ENCODE assay signal across 19 cellular contexts in the genomic region with DNA sequence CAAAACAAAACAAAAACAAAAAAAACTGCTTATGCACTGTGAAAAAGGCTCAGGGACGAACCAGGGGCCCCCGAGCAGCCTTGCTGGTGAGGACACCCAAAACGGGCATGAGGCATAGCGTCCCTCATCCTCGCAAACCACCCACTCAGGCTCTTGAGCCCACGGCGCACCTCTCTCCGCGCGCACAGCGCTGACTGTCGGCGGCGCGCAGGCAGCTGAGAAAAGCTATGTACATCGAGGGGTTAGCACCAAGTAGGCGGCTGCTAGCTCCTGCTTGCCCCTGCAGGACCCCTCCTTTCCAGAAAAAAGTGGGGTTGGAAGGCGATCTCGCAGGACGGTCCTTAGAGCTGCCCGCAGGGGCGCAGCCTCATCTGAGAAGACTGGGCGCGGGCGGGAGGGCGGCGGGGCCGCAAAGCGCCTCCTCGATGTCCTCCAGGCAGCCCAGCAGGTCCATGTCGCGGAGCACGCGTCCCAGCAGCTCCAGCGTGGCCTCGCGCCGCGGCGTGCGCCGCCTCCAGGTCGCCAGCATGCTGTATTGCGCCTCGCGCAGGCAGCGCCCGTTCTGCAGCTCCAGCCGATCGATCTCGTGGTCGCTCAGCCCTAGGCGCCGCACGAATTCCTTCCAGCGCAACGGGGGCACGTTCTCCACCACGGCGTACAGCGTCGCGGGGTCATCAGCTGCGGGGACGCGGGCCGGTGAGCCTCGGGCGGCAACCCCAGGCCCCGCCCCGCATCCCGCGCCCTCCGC. TPM values are rescaled to one million over a fixed set of nuclear protein-coding genes. Genes with fewer than 3 reads are reported as not detected.
A peak's percentile ranks its signal among the peaks of the same experiment; 100 is the strongest.
DNase-seq lines count a peak whose midpoint lies in the region; ATAC-seq, FAIRE-seq and TF ChIP-seq lines count a peak whose summit lies in the region.
"Had no signal": no experiment of that assay in that cellular context is flagged by ENCODE, and none has a peak within 500 bp of the region (broad histone marks: within the 10 kb centered on the region; RNA-seq: fewer than 3 reads in every experiment).

No MANE protein-coding gene starts in this region.

- H4K20me1 ChIP-seq in K562 (replicated peaks; ENCODE audit: control insufficient read depth, insufficient read depth, low read length): no peaks in the 10 kb centered on the region

- POLR2A ChIA-PET in K562 (lab: Yijun Ruan, JAX): interaction anchor here (0.7 to 1.0 kb wide), 3 partner anchors 11 to 43 kb away, joined by 3 to 4 read pairs (median 3); no protein-coding TSS in a partner anchor

- H3K79me2 ChIP-seq in K562 (ENCODE audit: control insufficient read depth, insufficient read depth, low read length): no peaks in the 10 kb centered on the region; the same call in 2 of the 3 replicates

- no peak overlapping the region for H3K9ac ChIP-seq in K562 (ENCODE audit: insufficient read depth in 1 of 2, low read depth in 2 of 2, low read length in 2 of 2)
- H3K9ac ChIP-seq: parathyroid adenoma had no signal

- TF ChIP-seq RAD21 in K562 (CRISPR knock-in tag; conservative IDR thresholded peaks at IDR 0.05 in 1 of 2, IDR thresholded peaks at IDR 0.05 in 1 of 2): no peak

- H3K4me1 ChIP-seq in K562 (replicated peaks in 1 of 2; ENCODE audit: control insufficient read depth in 2 of 2, insufficient read depth in 2 of 2, low read length in 2 of 2): peaks cover 5 to 10% of the 10 kb centered on the region in 2 experiments; a peak in 4 of 5 replicates
- H3K4me1 ChIP-seq in spleen: peaks cover 64 to 100% (median 97%) of the 10 kb centered on the region in 6 donors
- peaks cover 51% of the 10 kb centered on the region for H3K4me1 ChIP-seq in psoas muscle

- H3K27ac ChIP-seq in K562 (ENCODE audit: extremely low read depth, low read depth, low read length) (no peak overlapping the region), spleen (peak overlapping the region in 5 of 8 donors; percentile 14 to 99 (median 98)), psoas muscle (no peak overlapping the region)
- H3K27ac ChIP-seq: epithelial cell of prostate, parathyroid adenoma had no signal

- intact Hi-C loops in K562 (cut with micrococcal nuclease): loop anchor here (5.0 to 10.0 kb wide), 2 partner anchors 93 to 206 kb away; a partner anchor contains a TSS
- intact Hi-C loops in spleen (cut with DNase I; ENCODE audit: low total_unique reads): no loop called here
- intact Hi-C loops in psoas muscle (cut with DNase I): loop anchor here (5.0 kb wide), 2 partner anchors 123 to 138 kb away; a partner anchor contains a TSS

- H3K4me3 ChIP-seq in H7 (ENCODE audit: insufficient read depth, low read depth, low read length) (peak overlapping the region; percentile 8; the same call in 1 of the 2 replicates), K562 (no peak overlapping the region), spleen (no peak overlapping the region), psoas muscle (no peak overlapping the region)
- H3K4me3 ChIP-seq: GM12878, mucosa of descending colon had no signal

- CTCF ChIA-PET in K562 (lab: Yijun Ruan, JAX; ENCODE audit: low intra/inter-chr PET ratio): interaction anchor here (0.6 kb wide), 1 partner anchor 211 kb away, joined by 3 read pairs; no protein-coding TSS in a partner anchor

- H3K27me3 ChIP-seq in H7 (ENCODE audit: control insufficient read depth, insufficient read depth, low read length) (no peaks in the 10 kb centered on the region), K562 (ENCODE audit: control insufficient read depth in 2 of 2, insufficient read depth in 2 of 2, low read length in 2 of 2) (no peaks in the 10 kb centered on the region), spleen (replicated peaks in 1 of 7) (peaks cover 0 to 73% (median 2%) of the 10 kb centered on the region in 7 donors), psoas muscle (ENCODE audit: insufficient read depth in 3 of 3, low read length in 2 of 3) (no peaks in the 10 kb centered on the region)

- H2AFZ ChIP-seq in K562 (ENCODE audit: low read depth, low read length): no peak overlapping the region
- H2AFZ ChIP-seq: parathyroid adenoma had no signal

- BruUV-seq in K562 (replicated peaks; lab: Mats Ljungman, UMichigan): no TSS peak

- H3K9me1 ChIP-seq in K562 (ENCODE audit: control insufficient read depth, insufficient read depth, low read length): no peaks in the 10 kb centered on the region

- no peak for TF ChIP-seq CTCF in K562 (IDR thresholded peaks at IDR 0.05 in 2 of 3, conservative IDR thresholded peaks at IDR 0.05 in 1 of 3; ENCODE audit: insufficient read depth in 2 of 3, low read depth in 1 of 3, low read length in 3 of 3)
- no peak for TF ChIP-seq CTCF in spleen (IDR thresholded peaks at IDR 0.05 in 8 of 11, conservative IDR thresholded peaks at IDR 0.05 in 3 of 11)
- no peak for TF ChIP-seq CTCF in psoas muscle (IDR thresholded peaks at IDR 0.05)

- ATAC-seq in K562 (no peak), psoas muscle (no peak), GM18519 (IDR thresholded peaks at IDR 0.05; ENCODE audit: low FRiP score, unreplicated experiment) (no peak)
- ATAC-seq: mucosa of descending colon had no signal

- DNase-seq in H7 (peak; percentile 75), K562 (ENCODE audit: extremely low read depth in 1 of 4, low spot score in 3 of 4) (no peak), spleen (peak; percentile 80), psoas muscle (no peak), COR-L47 (lab: John Stamatoyannopoulos, UW) (no peak)
- DNase-seq: activated CD4-positive, alpha-beta T cell treated with anti-CD3 and anti-CD28 coated beads for 48 hours; activated T-cell treated with anti-CD3 and anti-CD28 coated beads, Interleukin-2, amount 50 U/mL, for 24 hours; CD4-positive, alpha-beta T cell; EL; mucosa of descending colon; NCI-H1694; T1000; trophoblast cell had no signal

- FAIRE-seq in K562 (lab: Jason Lieb, UNC): no peak
- FAIRE-seq: GM12878, keratinocyte had no signal

- WGBS in K562 (ENCODE audit: insufficient coverage, low coverage, missing lambda C conversion rate): 95% methylated on average over 23 of the region's 74 CpGs
- 84 to 93% (median 91%) methylated on average over 51 to 74 of the region's 74 CpGs for WGBS in spleen, 5 donors
- 83 to 85% (median 85%) methylated on average over 74 of the region's 74 CpGs for WGBS in psoas muscle, 3 donors

- no peak for TF ChIP-seq POLR2A in K562 (conservative IDR thresholded peaks at IDR 0.05)
- no peak for TF ChIP-seq POLR2A in spleen (IDR thresholded peaks at IDR 0.05)

- H3K36me3 ChIP-seq in H7 (replicated peaks; ENCODE audit: control insufficient read depth, insufficient read depth, low read length) (peaks cover 27% of the 10 kb centered on the region), K562 (ENCODE audit: control insufficient read depth, insufficient read depth, low read length) (peaks cover 53% of the 10 kb centered on the region; the same call in 2 of the 3 replicates), spleen (peaks cover 2 to 82% (median 68%) of the 10 kb centered on the region in 6 donors), psoas muscle (ENCODE audit: insufficient read depth in 1 of 2, low read depth in 1 of 2) (peaks cover 8 to 66% of the 10 kb centered on the region in 2 donors)

- in situ Hi-C loops in K562 (cut with MboI): no loop called here

- no peak for TF ChIP-seq EP300 in K562 (IDR thresholded peaks at IDR 0.05; ENCODE audit: low read length)

- H3K4me2 ChIP-seq in K562 (ENCODE audit: insufficient read depth, low read length): no peak overlapping the region

- H3K9me3 ChIP-seq in K562 (replicated peaks; ENCODE audit: control insufficient read depth, insufficient read depth, low read depth, low read length) (no peaks in the 10 kb centered on the region), spleen (no peaks in the 10 kb centered on the region), psoas muscle (no peaks in the 10 kb centered on the region)
- H3K9me3 ChIP-seq: mucosa of descending colon had no signal

RNA-seq across cellular contexts. Expression of a gene that starts 12.8 kb away (rescaled TPM):
- 83.5 and 84.6 TPM in 2 replicates for total RNA-seq in H7 (2014; rRNA removed; shearing (Covaris generic))
- 73.3 and 150 TPM in 2 replicates for total RNA-seq in K562 (2011; cell fraction: chromatin; rRNA removed; ENCODE audit: low replicate concordance)
- total RNA-seq in K562 (2011; cell fraction: nucleolus; rRNA removed): 101 and 137 TPM in 2 replicates
- 118 and 145 TPM in 2 replicates for total RNA-seq in K562 (2011; cell fraction: nucleoplasm; rRNA removed)
- 34.6 and 43.5 TPM in 2 replicates for total RNA-seq in K562 (2014; rRNA removed)
- total RNA-seq in K562 (2014; rRNA removed; fragmentation: Illumina TruSeq; extraction: Trizol): 18.3 and 22.0 TPM in 2 replicates
- 31.1 and 33.0 TPM in 2 replicates for total RNA-seq in K562 (2015; rRNA removed; fragmentation: Illumina TruSeq; extraction: Trizol)
- total RNA-seq in K562 (2021): 29.8 and 37.7 TPM in 2 replicates
- polyA plus RNA-seq in K562 (2011; rRNA removed): 27.2 and 30.0 TPM in 2 replicates
- polyA plus RNA-seq in K562 (2011; cell fraction: cytosol; rRNA removed): 26.1 and 32.9 TPM in 2 replicates
- 38.9 and 53.1 TPM in 2 replicates for polyA plus RNA-seq in K562 (2011; cell fraction: nucleus; rRNA removed)
- 28.5 and 42.0 TPM in 2 replicates for polyA plus RNA-seq in K562 (2012)
- polyA plus RNA-seq in K562 (2014; fragmentation: Illumina TruSeq; extraction: Trizol): 38.2 and 57.7 TPM in 2 replicates
- under 1 TPM; 0.76 to 0.89 TPM for polyA plus RNA-seq in K562 (2014; fragmentation: Nextera tagmentation; extraction: Ambion mirVana)
- 22.0 and 22.5 TPM in 2 replicates for polyA plus RNA-seq in K562 (2014; rRNA removed)
- polyA minus RNA-seq in K562 (2011; rRNA and poly(A)+ RNA removed): 31.2 and 34.3 TPM in 2 replicates
- polyA minus RNA-seq in K562 (2011; cell fraction: cytosol; rRNA and poly(A)+ RNA removed): 42.9 and 43.0 TPM in 2 replicates
- polyA minus RNA-seq in K562 (2011; cell fraction: nucleus; rRNA and poly(A)+ RNA removed): 33.1 and 33.2 TPM in 2 replicates
- total RNA-seq in spleen: 100 to 1,000 TPM; 153 to 578 (median 224) TPM
- 10 to 100 TPM; 22.5 to 40.6 (median 22.8) TPM for polyA plus RNA-seq in spleen
- 100 to 1,000 TPM in 3 of 4 donors, 10 to 100 TPM in 1; 38.8 to 224 (median 127) TPM for total RNA-seq in psoas muscle
- polyA plus RNA-seq in psoas muscle: 100 to 1,000 TPM in 1 of 3 donors, 10 to 100 TPM in 2; 53.7 to 117 (median 65.4) TPM

RNA-seq across cellular contexts. Expression of a gene that starts 18.6 kb away (rescaled TPM):
- total RNA-seq in H7 (2014; rRNA removed; shearing (Covaris generic)): 36.5 and 43.6 TPM in 2 replicates
- 1.9 TPM in 1 of 2 replicates, not detected in the other for total RNA-seq in K562 (2011; cell fraction: chromatin; rRNA removed; ENCODE audit: low replicate concordance)
- total RNA-seq in K562 (2011; cell fraction: nucleolus; rRNA removed): 0.50 and 0.92 TPM in 2 replicates
- 0.15 and 0.29 TPM in 2 replicates for total RNA-seq in K562 (2011; cell fraction: nucleoplasm; rRNA removed)
- total RNA-seq in K562 (2014; rRNA removed) (0.33 and 0.41 TPM in 2 replicates), K562 (2014; rRNA removed; fragmentation: Illumina TruSeq; extraction: Trizol) (0.19 and 0.29 TPM in 2 replicates), K562 (2015; rRNA removed; fragmentation: Illumina TruSeq; extraction: Trizol) (not detected in 2 replicates), K562 (2021) (0.86 and 1.2 TPM in 2 replicates), spleen (1 to 10 TPM in 1 of 7 donors, under 1 TPM in 2, not detected in 4; 0.19 to 1.2 (median 0.74) TPM), psoas muscle (not detected)
- polyA plus RNA-seq in K562 (2011; rRNA removed) (0.28 and 0.38 TPM in 2 replicates), K562 (2014; fragmentation: Illumina TruSeq; extraction: Trizol) (0.18 and 0.42 TPM in 2 replicates), K562 (2014; fragmentation: Nextera tagmentation; extraction: Ambion mirVana) (not detected), K562 (2014; rRNA removed) (0.22 and 0.54 TPM in 2 replicates), spleen (under 1 TPM; 0.10 to 0.12 (median 0.11) TPM), psoas muscle (under 1 TPM in 2 of 3 donors, not detected in 1; 0.20 to 0.39 TPM)
- polyA plus RNA-seq in K562 (2011; cell fraction: cytosol; rRNA removed): 1.0 and 5.3 TPM in 2 replicates
- 0.24 and 0.26 TPM in 2 replicates for polyA plus RNA-seq in K562 (2011; cell fraction: nucleus; rRNA removed)
- polyA plus RNA-seq in K562 (2012): 0.35 and 0.84 TPM in 2 replicates
- 0.09 and 0.18 TPM in 2 replicates for polyA minus RNA-seq in K562 (2011; rRNA and poly(A)+ RNA removed)
- polyA minus RNA-seq in K562 (2011; cell fraction: cytosol; rRNA and poly(A)+ RNA removed): not detected in 2 replicates
- 0.33 and 0.81 TPM in 2 replicates for polyA minus RNA-seq in K562 (2011; cell fraction: nucleus; rRNA and poly(A)+ RNA removed)
- total RNA-seq: CD4-positive, alpha-beta T cell; NCI-H460 had no signal

RNA-seq across cellular contexts. Expression of a gene that starts 46.2 kb away (rescaled TPM):
- total RNA-seq in H7 (2014; rRNA removed; shearing (Covaris generic)): 28.5 and 41.7 TPM in 2 replicates
- total RNA-seq in K562 (2011; cell fraction: chromatin; rRNA removed; ENCODE audit: low replicate concordance): 0.23 and 0.32 TPM in 2 replicates
- total RNA-seq in K562 (2011; cell fraction: nucleolus; rRNA removed): not detected in 2 replicates
- not detected in 2 replicates for total RNA-seq in K562 (2011; cell fraction: nucleoplasm; rRNA removed)
- total RNA-seq in K562 (2014; rRNA removed) (not detected in 2 replicates), K562 (2014; rRNA removed; fragmentation: Illumina TruSeq; extraction: Trizol) (not detected in 2 replicates), K562 (2015; rRNA removed; fragmentation: Illumina TruSeq; extraction: Trizol) (not detected in 2 replicates), K562 (2021) (0.34 and 0.49 TPM in 2 replicates), spleen (1 to 10 TPM in 6 of 7 donors, under 1 TPM in 1; 0.84 to 8.6 (median 2.0) TPM), psoas muscle (under 1 TPM; 0.30 to 0.57 (median 0.48) TPM)
- polyA plus RNA-seq in K562 (2011; rRNA removed) (0.12 and 0.31 TPM in 2 replicates), K562 (2014; fragmentation: Illumina TruSeq; extraction: Trizol) (0.33 TPM in 1 of 2 replicates, not detected in the other), K562 (2014; fragmentation: Nextera tagmentation; extraction: Ambion mirVana) (under 1 TPM in 1 of 2 experiments, not detected in 1; 0.15 TPM), K562 (2014; rRNA removed) (not detected in 2 replicates), spleen (under 1 TPM; 0.17 to 0.22 (median 0.18) TPM), psoas muscle (under 1 TPM; 0.03 to 0.39 (median 0.31) TPM)
- polyA plus RNA-seq in K562 (2011; cell fraction: cytosol; rRNA removed): 0.06 and 0.16 TPM in 2 replicates
- polyA plus RNA-seq in K562 (2011; cell fraction: nucleus; rRNA removed): 0.18 and 0.58 TPM in 2 replicates
- polyA plus RNA-seq in K562 (2012): 0.14 TPM in 1 of 2 replicates, not detected in the other
- polyA minus RNA-seq in K562 (2011; rRNA and poly(A)+ RNA removed): 0.60 TPM in 1 of 2 replicates, not detected in the other
- polyA minus RNA-seq in K562 (2011; cell fraction: cytosol; rRNA and poly(A)+ RNA removed): not detected in 2 replicates
- polyA minus RNA-seq in K562 (2011; cell fraction: nucleus; rRNA and poly(A)+ RNA removed): not detected in 2 replicates

RNA-seq across cellular contexts. Expression of a gene that starts 54.8 kb away (rescaled TPM):
- total RNA-seq in H7 (2014; rRNA removed; shearing (Covaris generic)): 2.5 and 3.6 TPM in 2 replicates
- total RNA-seq in K562 (2011; cell fraction: chromatin; rRNA removed; ENCODE audit: low replicate concordance): 66.4 and 105 TPM in 2 replicates
- total RNA-seq in K562 (2011; cell fraction: nucleolus; rRNA removed): 71.7 and 95.4 TPM in 2 replicates
- total RNA-seq in K562 (2011; cell fraction: nucleoplasm; rRNA removed): 76.0 and 142 TPM in 2 replicates
- total RNA-seq in K562 (2014; rRNA removed) (43.2 and 68.2 TPM in 2 replicates), K562 (2014; rRNA removed; fragmentation: Illumina TruSeq; extraction: Trizol) (16.5 and 20.4 TPM in 2 replicates), K562 (2015; rRNA removed; fragmentation: Illumina TruSeq; extraction: Trizol) (31.9 and 35.3 TPM in 2 replicates), K562 (2021) (65.0 and 67.2 TPM in 2 replicates), spleen (100 to 1,000 TPM in 3 of 7 donors, 10 to 100 TPM in 4; 49.0 to 155 (median 87.8) TPM), psoas muscle (10 to 100 TPM; 23.7 to 38.6 (median 34.1) TPM)
- polyA plus RNA-seq in K562 (2011; rRNA removed) (15.4 and 28.2 TPM in 2 replicates), K562 (2014; fragmentation: Illumina TruSeq; extraction: Trizol) (61.8 and 69.0 TPM in 2 replicates), K562 (2014; fragmentation: Nextera tagmentation; extraction: Ambion mirVana) (1 to 10 TPM in 1 of 2 experiments, under 1 TPM in 1; 0.96 to 1.7 TPM), K562 (2014; rRNA removed) (46.6 and 54.1 TPM in 2 replicates), spleen (10 to 100 TPM; 14.4 to 29.2 (median 15.7) TPM), psoas muscle (10 to 100 TPM; 15.3 to 38.8 (median 34.5) TPM)
- 23.6 and 45.6 TPM in 2 replicates for polyA plus RNA-seq in K562 (2011; cell fraction: cytosol; rRNA removed)
- polyA plus RNA-seq in K562 (2011; cell fraction: nucleus; rRNA removed): 43.1 and 75.7 TPM in 2 replicates
- 42.3 and 70.3 TPM in 2 replicates for polyA plus RNA-seq in K562 (2012)
- polyA minus RNA-seq in K562 (2011; rRNA and poly(A)+ RNA removed): 9.9 and 11.4 TPM in 2 replicates
- polyA minus RNA-seq in K562 (2011; cell fraction: cytosol; rRNA and poly(A)+ RNA removed): 17.1 and 33.1 TPM in 2 replicates
- polyA minus RNA-seq in K562 (2011; cell fraction: nucleus; rRNA and poly(A)+ RNA removed): 18.0 and 21.8 TPM in 2 replicates

Comparison
In these comparisons a context has a peak if more than half of its experiments do, and no peak if none do; other contexts are left out.
1. DNase-seq: peak in H7 (single experiment) and spleen (single experiment); none in K562 (0 of 4), psoas muscle (0 of 2) and COR-L47 (single experiment).
2. H3K27ac ChIP-seq: peak in spleen (5 of 8); none in K562 (single experiment) and psoas muscle (single experiment).
3. RNA of a gene that starts 18.6 kb away (total RNA-seq): 36.5 to 43.6 TPM in H7; 0.15 to 1.9 TPM in K562, not detected in psoas muscle and 0.19 to 1.2 TPM in spleen; every median in the first group is over 10 times any median in the second.